1 cellular context compared by ENCODE assay signal in genomic region chr3:150376001-150376848, GRCh38.
A peak's percentile ranks its signal among the peaks of the same experiment; 100 is the strongest.
TF ChIP-seq lines count a peak whose summit lies in the region.

No MANE protein-coding gene starts in this region.

TF ChIP-seq in K562, 482 proteins besides CTCF, POLR2A, EP300 and RAD21 (continued from another document and continues in another):
- TF ChIP-seq ID3 (CRISPR knock-in tag; IDR thresholded peaks at IDR 0.05) (no peak), ID3 (tag; IDR thresholded peaks at IDR 0.05) (no peak), ZNF253 (CRISPR knock-in tag; conservative IDR thresholded peaks at IDR 0.05) (no peak), CREM (IDR thresholded peaks at IDR 0.05; ENCODE audit: low read depth) (no peak), LEF1 (IDR thresholded peaks at IDR 0.05) (peak; percentile 57; the same call in 1 of the 2 replicates), HMGXB4 (CRISPR knock-in tag; IDR thresholded peaks at IDR 0.05) (no peak), ZNF41 (CRISPR knock-in tag; conservative IDR thresholded peaks at IDR 0.05) (no peak), ARNT (IDR thresholded peaks at IDR 0.05) (no peak), ZNF511 (CRISPR knock-in tag; IDR thresholded peaks at IDR 0.05) (no peak), SMAD1 (IDR thresholded peaks at IDR 0.05; ENCODE audit: low read depth, low read length, partially characterized antibody) (no peak), SMARCA4 (IDR thresholded peaks at IDR 0.05) (peak; percentile 54), NCOA2 (IDR thresholded peaks at IDR 0.05; ENCODE audit: partially characterized antibody in 2 of 2) (no peak), ARHGAP35 (IDR thresholded peaks at IDR 0.05; ENCODE audit: partially characterized antibody) (no peak), NR2C1 (IDR thresholded peaks at IDR 0.05) (no peak), NR2C1 (tag; IDR thresholded peaks at IDR 0.05) (no peak; the same call in 1 of the 2 replicates), ZNF12 (CRISPR knock-in tag; IDR thresholded peaks at IDR 0.05) (no peak), ZNF134 (CRISPR knock-in tag; conservative IDR thresholded peaks at IDR 0.05) (no peak), SIN3A (IDR thresholded peaks at IDR 0.05; ENCODE audit: borderline replicate concordance in 2 of 2, control insufficient read depth in 1 of 2, low read depth in 2 of 2, low read length in 2 of 2) (no peak), ARID2 (IDR thresholded peaks at IDR 0.05) (no peak), HNRNPL (IDR thresholded peaks at IDR 0.05; ENCODE audit: low read depth, low read length) (no peak), ZNF445 (CRISPR knock-in tag; IDR thresholded peaks at IDR 0.05; ENCODE audit: low read depth) (no peak), ZNF263 (CRISPR knock-in tag; IDR thresholded peaks at IDR 0.05; ENCODE audit: borderline replicate concordance) (no peak), GTF2F1 (IDR thresholded peaks at IDR 0.05; ENCODE audit: low read depth, low read length) (no peak), CGGBP1 (CRISPR knock-in tag; IDR thresholded peaks at IDR 0.05) (no peak), RBM22 (IDR thresholded peaks at IDR 0.05; ENCODE audit: low read depth, low read length, poor library complexity, severe bottlenecking) (no peak), ZNF133 (CRISPR knock-in tag; IDR thresholded peaks at IDR 0.05) (no peak), STAG1 (CRISPR knock-in tag; IDR thresholded peaks at IDR 0.05; ENCODE audit: borderline replicate concordance) (no peak), TCF15 (CRISPR knock-in tag; IDR thresholded peaks at IDR 0.05) (no peak), NUFIP1 (IDR thresholded peaks at IDR 0.05; ENCODE audit: partially characterized antibody) (no peak), NR2F6 (CRISPR knock-in tag; IDR thresholded peaks at IDR 0.05) (no peak), ZNF140 (CRISPR knock-in tag; IDR thresholded peaks at IDR 0.05) (no peak), ZC3H11A (IDR thresholded peaks at IDR 0.05; ENCODE audit: low read depth, low read length) (no peak), TRIM28 (IDR thresholded peaks at IDR 0.05) (no peak), CEBPZ (IDR thresholded peaks at IDR 0.05; ENCODE audit: borderline replicate concordance, low read depth, low read length) (no peak), NFATC3 (IDR thresholded peaks at IDR 0.05) (no peak), ZNF398 (CRISPR knock-in tag; IDR thresholded peaks at IDR 0.05) (no peak), BRF2 (IDR thresholded peaks at IDR 0.05; ENCODE audit: borderline replicate concordance, insufficient read depth, insufficient read length) (no peak), ZNF224 (CRISPR knock-in tag; IDR thresholded peaks at IDR 0.05) (no peak), HCFC1 (IDR thresholded peaks at IDR 0.05; ENCODE audit: low read depth, low read length) (no peak)
- TF ChIP-seq, protein P1, sequence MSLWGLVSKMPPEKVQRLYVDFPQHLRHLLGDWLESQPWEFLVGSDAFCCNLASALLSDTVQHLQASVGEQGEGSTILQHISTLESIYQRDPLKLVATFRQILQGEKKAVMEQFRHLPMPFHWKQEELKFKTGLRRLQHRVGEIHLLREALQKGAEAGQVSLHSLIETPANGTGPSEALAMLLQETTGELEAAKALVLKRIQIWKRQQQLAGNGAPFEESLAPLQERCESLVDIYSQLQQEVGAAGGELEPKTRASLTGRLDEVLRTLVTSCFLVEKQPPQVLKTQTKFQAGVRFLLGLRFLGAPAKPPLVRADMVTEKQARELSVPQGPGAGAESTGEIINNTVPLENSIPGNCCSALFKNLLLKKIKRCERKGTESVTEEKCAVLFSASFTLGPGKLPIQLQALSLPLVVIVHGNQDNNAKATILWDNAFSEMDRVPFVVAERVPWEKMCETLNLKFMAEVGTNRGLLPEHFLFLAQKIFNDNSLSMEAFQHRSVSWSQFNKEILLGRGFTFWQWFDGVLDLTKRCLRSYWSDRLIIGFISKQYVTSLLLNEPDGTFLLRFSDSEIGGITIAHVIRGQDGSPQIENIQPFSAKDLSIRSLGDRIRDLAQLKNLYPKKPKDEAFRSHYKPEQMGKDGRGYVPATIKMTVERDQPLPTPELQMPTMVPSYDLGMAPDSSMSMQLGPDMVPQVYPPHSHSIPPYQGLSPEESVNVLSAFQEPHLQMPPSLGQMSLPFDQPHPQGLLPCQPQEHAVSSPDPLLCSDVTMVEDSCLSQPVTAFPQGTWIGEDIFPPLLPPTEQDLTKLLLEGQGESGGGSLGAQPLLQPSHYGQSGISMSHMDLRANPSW (CRISPR knock-in tag; IDR thresholded peaks at IDR 0.05): no peak
- TF ChIP-seq, protein P2, sequence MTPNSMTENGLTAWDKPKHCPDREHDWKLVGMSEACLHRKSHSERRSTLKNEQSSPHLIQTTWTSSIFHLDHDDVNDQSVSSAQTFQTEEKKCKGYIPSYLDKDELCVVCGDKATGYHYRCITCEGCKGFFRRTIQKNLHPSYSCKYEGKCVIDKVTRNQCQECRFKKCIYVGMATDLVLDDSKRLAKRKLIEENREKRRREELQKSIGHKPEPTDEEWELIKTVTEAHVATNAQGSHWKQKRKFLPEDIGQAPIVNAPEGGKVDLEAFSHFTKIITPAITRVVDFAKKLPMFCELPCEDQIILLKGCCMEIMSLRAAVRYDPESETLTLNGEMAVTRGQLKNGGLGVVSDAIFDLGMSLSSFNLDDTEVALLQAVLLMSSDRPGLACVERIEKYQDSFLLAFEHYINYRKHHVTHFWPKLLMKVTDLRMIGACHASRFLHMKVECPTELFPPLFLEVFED (CRISPR knock-in tag; conservative IDR thresholded peaks at IDR 0.05): 0 out of 2 replicates have a peak, but pooled peaks have one; percentile 4
- TF ChIP-seq, protein P3, sequence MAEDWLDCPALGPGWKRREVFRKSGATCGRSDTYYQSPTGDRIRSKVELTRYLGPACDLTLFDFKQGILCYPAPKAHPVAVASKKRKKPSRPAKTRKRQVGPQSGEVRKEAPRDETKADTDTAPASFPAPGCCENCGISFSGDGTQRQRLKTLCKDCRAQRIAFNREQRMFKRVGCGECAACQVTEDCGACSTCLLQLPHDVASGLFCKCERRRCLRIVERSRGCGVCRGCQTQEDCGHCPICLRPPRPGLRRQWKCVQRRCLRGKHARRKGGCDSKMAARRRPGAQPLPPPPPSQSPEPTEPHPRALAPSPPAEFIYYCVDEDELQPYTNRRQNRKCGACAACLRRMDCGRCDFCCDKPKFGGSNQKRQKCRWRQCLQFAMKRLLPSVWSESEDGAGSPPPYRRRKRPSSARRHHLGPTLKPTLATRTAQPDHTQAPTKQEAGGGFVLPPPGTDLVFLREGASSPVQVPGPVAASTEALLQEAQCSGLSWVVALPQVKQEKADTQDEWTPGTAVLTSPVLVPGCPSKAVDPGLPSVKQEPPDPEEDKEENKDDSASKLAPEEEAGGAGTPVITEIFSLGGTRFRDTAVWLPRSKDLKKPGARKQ (CRISPR knock-in tag; IDR thresholded peaks at IDR 0.05): no peak
- TF ChIP-seq, protein P4, sequence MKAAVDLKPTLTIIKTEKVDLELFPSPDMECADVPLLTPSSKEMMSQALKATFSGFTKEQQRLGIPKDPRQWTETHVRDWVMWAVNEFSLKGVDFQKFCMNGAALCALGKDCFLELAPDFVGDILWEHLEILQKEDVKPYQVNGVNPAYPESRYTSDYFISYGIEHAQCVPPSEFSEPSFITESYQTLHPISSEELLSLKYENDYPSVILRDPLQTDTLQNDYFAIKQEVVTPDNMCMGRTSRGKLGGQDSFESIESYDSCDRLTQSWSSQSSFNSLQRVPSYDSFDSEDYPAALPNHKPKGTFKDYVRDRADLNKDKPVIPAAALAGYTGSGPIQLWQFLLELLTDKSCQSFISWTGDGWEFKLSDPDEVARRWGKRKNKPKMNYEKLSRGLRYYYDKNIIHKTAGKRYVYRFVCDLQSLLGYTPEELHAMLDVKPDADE (conservative IDR thresholded peaks at IDR 0.05; ENCODE audit: control insufficient read depth, low read depth, low read length): no peak
- TF ChIP-seq, protein P5, sequence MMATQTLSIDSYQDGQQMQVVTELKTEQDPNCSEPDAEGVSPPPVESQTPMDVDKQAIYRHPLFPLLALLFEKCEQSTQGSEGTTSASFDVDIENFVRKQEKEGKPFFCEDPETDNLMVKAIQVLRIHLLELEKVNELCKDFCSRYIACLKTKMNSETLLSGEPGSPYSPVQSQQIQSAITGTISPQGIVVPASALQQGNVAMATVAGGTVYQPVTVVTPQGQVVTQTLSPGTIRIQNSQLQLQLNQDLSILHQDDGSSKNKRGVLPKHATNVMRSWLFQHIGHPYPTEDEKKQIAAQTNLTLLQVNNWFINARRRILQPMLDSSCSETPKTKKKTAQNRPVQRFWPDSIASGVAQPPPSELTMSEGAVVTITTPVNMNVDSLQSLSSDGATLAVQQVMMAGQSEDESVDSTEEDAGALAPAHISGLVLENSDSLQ (IDR thresholded peaks at IDR 0.05): 0 out of 2 replicates have a peak, but pooled peaks have one; percentile 17
